In genomic region chr7:29987821-29988317, GRCh38 we compare ENCODE assay signal across 8 cellular contexts. TPM values are rescaled to one million over a fixed set of nuclear protein-coding genes. Genes with fewer than 3 reads are reported as not detected.
DNase-seq lines count a peak whose midpoint lies in the region; ATAC-seq and TF ChIP-seq lines count a peak whose summit lies in the region.

No MANE protein-coding gene starts in this region.

- no peaks in the 10 kb centered on the region for H3K36me3 ChIP-seq in lower lobe of right lung

- H3K4me1 Mint-ChIP-seq in activated T-cell treated with anti-CD3 and anti-CD28 coated beads, Interleukin-2, amount 50 U/mL, for 72 hours (ENCODE audit: low read depth), result peaks cover 16% of the 10 kb centered on the region
- peaks cover 17% of the 10 kb centered on the region for H3K4me1 Mint-ChIP-seq in type B pancreatic cell (ENCODE audit: unreplicated experiment)

- H3K36me3 Mint-ChIP-seq in activated T-cell treated with anti-CD3 and anti-CD28 coated beads, Interleukin-2, amount 50 U/mL, for 72 hours (ENCODE audit: insufficient read depth in 2 of 2), result no peaks in the 10 kb centered on the region
- peaks cover 15% of the 10 kb centered on the region for H3K36me3 Mint-ChIP-seq in type B pancreatic cell

- H3K4me1 ChIP-seq in lower lobe of right lung, result peaks cover 22% of the 10 kb centered on the region

- H3K27ac Mint-ChIP-seq in activated T-cell treated with anti-CD3 and anti-CD28 coated beads, Interleukin-2, amount 50 U/mL, for 72 hours, result peak overlapping the region; percentile 14
- peak overlapping the region; percentile 99 for H3K27ac Mint-ChIP-seq in type B pancreatic cell

- peak overlapping the region; percentile 78 to 80 for H3K4me3 Mint-ChIP-seq in activated T-cell treated with anti-CD3 and anti-CD28 coated beads, Interleukin-2, amount 50 U/mL, for 72 hours
- H3K4me3 Mint-ChIP-seq in type B pancreatic cell, result peak overlapping the region; percentile 94

- TF ChIP-seq CTCF in cardiac fibroblast (IDR thresholded peaks at IDR 0.05; ENCODE audit: low read depth, low read length) (no peak), lower lobe of right lung (IDR thresholded peaks at IDR 0.05) (no peak), type B pancreatic cell (conservative IDR thresholded peaks at IDR 0.05) (no peak)

- peaks cover 5% of the 10 kb centered on the region for H3K27me3 ChIP-seq in lower lobe of right lung (ENCODE audit: low read depth)

- H3K4me3 ChIP-seq in cardiac fibroblast (replicated peaks in 1 of 2; ENCODE audit: low read depth in 2 of 2, low read length in 2 of 2) (peak overlapping the region; percentile 53 to 79), lower lobe of right lung (peak overlapping the region; percentile 95)

- no peak for DNase-seq in activated T-cell treated with anti-CD3 and anti-CD28 coated beads, Interleukin-2, amount 50 U/mL, for 72 hours
- DNase-seq in activated T-cell treated with anti-CD3 and anti-CD28 coated beads, Interleukin-2, amount 50 U/mL, for 1 hour, result no peak
- DNase-seq in NCI-H446 (lab: John Stamatoyannopoulos, UW) (peak; percentile 72 to 73), cardiac fibroblast (ENCODE audit: low read depth in 2 of 2) (peak; percentile 89 to 92), lower lobe of right lung (no peak), type B pancreatic cell (ENCODE audit: extremely low spot score, unreplicated experiment) (no peak), D341Med (ENCODE audit: low spot score) (no peak)
- no peak for DNase-seq in activated CD4-positive, alpha-beta T cell treated with anti-CD3 and anti-CD28 coated beads, Interleukin-2, amount 50 U/mL, for 1 hour

- H3K9me3 Mint-ChIP-seq in activated T-cell treated with anti-CD3 and anti-CD28 coated beads, Interleukin-2, amount 50 U/mL, for 72 hours, result no peaks in the 10 kb centered on the region
- H3K9me3 Mint-ChIP-seq in type B pancreatic cell, result peaks cover 7% of the 10 kb centered on the region

- H3K9me3 ChIP-seq in lower lobe of right lung, result peaks cover 3% of the 10 kb centered on the region

- no peak for ATAC-seq in activated T-cell treated with anti-CD3 and anti-CD28 coated beads, Interleukin-2, amount 50 U/mL, for 72 hours (replicated peaks in 1 of 2)
- ATAC-seq in lower lobe of right lung, result no peak

- H3K27me3 Mint-ChIP-seq in activated T-cell treated with anti-CD3 and anti-CD28 coated beads, Interleukin-2, amount 50 U/mL, for 72 hours (ENCODE audit: low read depth), result peaks cover 50% of the 10 kb centered on the region
- no peaks in the 10 kb centered on the region for H3K27me3 Mint-ChIP-seq in type B pancreatic cell

- intact Hi-C loops in lower lobe of right lung (cut with DNase I), result no loop called here

- peak overlapping the region; percentile 91 for H3K27ac ChIP-seq in lower lobe of right lung

RNA-seq across cellular contexts. Expression of gene SCRN1, which starts 1.7 kb away (rescaled TPM):
- total RNA-seq in activated T-cell treated with anti-CD3 and anti-CD28 coated beads, Interleukin-2, amount 50 U/mL, for 72 hours, result 10 to 100 TPM; 10.3 to 14.0 TPM
- 28.2 TPM for total RNA-seq in lower lobe of right lung
- total RNA-seq in type B pancreatic cell (ENCODE audit: low replicate concordance), result 62.7 and 79.6 TPM in 2 replicates

RNA-seq across cellular contexts. Expression of gene FKBP14, which starts 38.6 kb away (rescaled TPM):
- total RNA-seq in activated T-cell treated with anti-CD3 and anti-CD28 coated beads, Interleukin-2, amount 50 U/mL, for 72 hours, result 10 to 100 TPM; 13.3 to 13.6 TPM
- total RNA-seq in lower lobe of right lung (11.7 TPM), type B pancreatic cell (ENCODE audit: low replicate concordance) (18.3 and 22.6 TPM in 2 replicates)

RNA-seq across cellular contexts. Expression of gene PLEKHA8, which starts 40.3 kb away (rescaled TPM):
- 10 to 100 TPM; 12.1 to 12.9 TPM for total RNA-seq in activated T-cell treated with anti-CD3 and anti-CD28 coated beads, Interleukin-2, amount 50 U/mL, for 72 hours
- total RNA-seq in lower lobe of right lung, result 8.8 TPM
- total RNA-seq in type B pancreatic cell (ENCODE audit: low replicate concordance), result 27.7 and 46.0 TPM in 2 replicates

Comparison
In these comparisons a context has a peak if more than half of its experiments do, and no peak if none do; other contexts are left out.
1. DNase-seq: peak in NCI-H446 (2 of 2) and cardiac fibroblast (2 of 2); none in activated T-cell treated with anti-CD3 and anti-CD28 coated beads, Interleukin-2, amount 50 U/mL, for 72 hours (0 of 2), activated T-cell treated with anti-CD3 and anti-CD28 coated beads, Interleukin-2, amount 50 U/mL, for 1 hour (single experiment), lower lobe of right lung (single experiment), type B pancreatic cell (single experiment), D341Med (single experiment) and activated CD4-positive, alpha-beta T cell treated with anti-CD3 and anti-CD28 coated beads, Interleukin-2, amount 50 U/mL, for 1 hour (single experiment).